ENCODE assay signal across 9 cellular contexts in genomic region chr3:166005126-166005525, GRCh38.
"Had no signal": no experiment of that assay in that cellular context is flagged by ENCODE, and none has a peak within 500 bp of the region (broad histone marks: within the 10 kb centered on the region; RNA-seq: fewer than 3 reads in every experiment).

No MANE protein-coding gene starts in this region.

- DNase-seq: GM23248, GOT3, H7, HFFc6, KBM-7 had no signal

- H3K36me3 ChIP-seq: HAP-1 had no signal

- H3K9me3 ChIP-seq: HAP-1 had no signal

- H3K4me3 ChIP-seq: GM23248, HAP-1 had no signal

- FAIRE-seq: HepG2 had no signal

- ATAC-seq: HCT116, HepG2 had no signal

- H3K27ac ChIP-seq: GM23248, HL-60 had no signal

- H3K4me1 ChIP-seq: HAP-1 had no signal
